17 cellular contexts compared by ENCODE assay signal in genomic region chr14:60951781-60952435, GRCh38.
"Had no signal": no experiment of that assay in that cellular context is flagged by ENCODE, and none has a peak within 500 bp of the region (broad histone marks: within the 10 kb centered on the region; RNA-seq: fewer than 3 reads in every experiment).

No MANE protein-coding gene starts in this region.

- H3K9me3 ChIP-seq: prostate gland had no signal

- H3K27ac ChIP-seq: body of pancreas, left lung, prostate gland, WERI-Rb-1 had no signal

- H3K36me3 ChIP-seq: left lung, prostate gland, WERI-Rb-1 had no signal

- H3K4me1 ChIP-seq: body of pancreas, left lung, prostate gland had no signal

- ATAC-seq: activated CD8-positive, alpha-beta T cell treated with anti-CD3 and anti-CD28 coated beads for 36 hours; body of pancreas; effector memory CD8-positive, alpha-beta T cell; left lung; sciatic nerve; stimulated activated naive B cell treated with anti-CD40 and anti-IgM and Interleukin-4, amounts not matched to agents 10 μg/mL and 1 μg/mL and 100 μg/mL, for 72 hours; T-cell had no signal

- DNase-seq: activated CD4-positive, alpha-beta T cell treated with anti-CD3 and anti-CD28 coated beads for 4 hours; activated CD8-positive, alpha-beta memory T cell treated with anti-CD3 and anti-CD28 coated beads, Interleukin-2, amount 50 U/mL, for 48 hours; activated CD8-positive, alpha-beta T cell treated with anti-CD3 and anti-CD28 coated beads for 36 hours; activated naive CD8-positive, alpha-beta T cell treated with anti-CD3 and anti-CD28 coated beads, Interleukin-2, amount 10 ng/mL, durations not matched to agents 7 days and 5 days; body of pancreas; central memory CD4-positive, alpha-beta T cell; effector memory CD8-positive, alpha-beta T cell; foreskin fibroblast; left lung; occipital lobe; stimulated activated CD4-positive, alpha-beta T cell treated with anti-CD3 and anti-CD28 coated beads, Interleukin-2, amount 100 ng/mL, for 24 hours; stimulated activated naive B cell treated with anti-CD40 and anti-IgM and Interleukin-4, amounts not matched to agents 10 μg/mL and 1 μg/mL and 100 μg/mL, for 72 hours; substantia nigra; T-cell; WERI-Rb-1 had no signal

- H3K4me3 ChIP-seq: body of pancreas, left lung, prostate gland had no signal

- H3K27me3 ChIP-seq: body of pancreas, left lung had no signal
